ENCODE assay signal across 7 cellular contexts in genomic region chr13:24929196-24929595, GRCh38.
"Had no signal": no experiment of that assay in that cellular context is flagged by ENCODE, and none has a peak within 500 bp of the region (broad histone marks: within the 10 kb centered on the region; RNA-seq: fewer than 3 reads in every experiment).

No MANE protein-coding gene starts in this region.

- DNase-seq: IMR-90, KBM-7, KG1 had no signal

- FAIRE-seq: HepG2, HTR-8/SVneo had no signal

- H3K4me2 ChIP-seq: KMS-11 had no signal

- ATAC-seq: HepG2 had no signal

- H3K27ac ChIP-seq: HL-60, KMS-11 had no signal

- H3K9ac ChIP-seq: KMS-11 had no signal
